In the genomic region with DNA sequence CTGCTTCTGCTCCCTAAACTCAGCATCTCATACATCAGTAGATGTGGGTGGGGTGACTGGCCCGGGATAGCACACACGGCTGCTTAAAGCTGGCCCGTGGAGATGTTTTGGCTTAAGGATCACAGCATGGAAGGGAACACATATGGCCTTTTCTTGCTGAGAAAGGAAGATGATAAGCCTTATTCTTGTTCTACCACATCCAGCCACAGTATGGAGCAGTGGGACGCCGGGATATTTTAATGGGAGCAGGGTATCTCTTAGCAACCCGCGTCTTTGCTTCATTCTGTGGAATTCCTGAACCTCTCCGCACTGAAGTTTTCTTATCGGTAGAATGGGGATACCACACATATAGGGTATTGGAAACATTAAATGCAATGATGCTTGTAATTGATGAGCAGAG, we compare ENCODE assay signal across 15 cellular contexts.
"Had no signal": no experiment of that assay in that cellular context is flagged by ENCODE, and none has a peak within 500 bp of the region (broad histone marks: within the 10 kb centered on the region; RNA-seq: fewer than 3 reads in every experiment).

No MANE protein-coding gene starts in this region.

- H3K9me3 ChIP-seq: adrenal gland, gastroesophageal sphincter, pancreas, stomach, testis had no signal

- H3K36me3 ChIP-seq: adrenal gland, gastroesophageal sphincter, pancreas, stomach had no signal

- H3K27me3 ChIP-seq: adrenal gland, gastroesophageal sphincter, pancreas, stomach, testis had no signal

- H3K27ac ChIP-seq: adrenal gland, gastroesophageal sphincter, pancreas, stomach, testis had no signal

- H3K4me3 ChIP-seq: adrenal gland, gastroesophageal sphincter, pancreas, stomach, testis had no signal

- H3K27ac Mint-ChIP-seq: activated CD4-positive, alpha-beta memory T cell treated with anti-CD3 and anti-CD28 coated beads for 36 hours; activated CD4-positive, alpha-beta T cell treated with anti-CD3 and anti-CD28 coated beads for 36 hours; activated CD8-positive, alpha-beta memory T cell treated with anti-CD3 and anti-CD28 coated beads, Interleukin-2, amount 10 ng/mL, durations not matched to agents 7 days and 5 days; dendritic cell treated with granulocyte-macrophage colony-stimulating factor and Interleukin-4, amounts not matched to agents 40 ng/mL and 50 ng/mL, for 4 days; effector memory CD8-positive, alpha-beta T cell had no signal

- H3K9me3 Mint-ChIP-seq: activated CD4-positive, alpha-beta memory T cell treated with anti-CD3 and anti-CD28 coated beads for 36 hours; dendritic cell treated with granulocyte-macrophage colony-stimulating factor and Interleukin-4, amounts not matched to agents 40 ng/mL and 50 ng/mL, for 4 days; effector memory CD8-positive, alpha-beta T cell had no signal

- H3K4me1 ChIP-seq: pancreas, testis had no signal

- DNase-seq: activated CD4-positive, alpha-beta memory T cell treated with anti-CD3 and anti-CD28 coated beads for 36 hours; activated CD4-positive, alpha-beta T cell treated with anti-CD3 and anti-CD28 coated beads for 36 hours; activated CD8-positive, alpha-beta memory T cell treated with anti-CD3 and anti-CD28 coated beads, Interleukin-2, amount 10 ng/mL, durations not matched to agents 7 days and 5 days; activated naive CD4-positive, alpha-beta T cell treated with anti-CD3 and anti-CD28 coated beads, Interleukin-2, amount 50 U/mL, for 16 hours; activated T-cell treated with anti-CD3 and anti-CD28 coated beads, Interleukin-2, amount 50 U/mL, for 1 hour; adrenal gland; effector memory CD8-positive, alpha-beta T cell; islet precursor cell; pancreas; stimulated activated CD4-positive, alpha-beta T cell treated with anti-CD3 and anti-CD28 coated beads, Interleukin-1b, Interleukin-23, amount 100 ng/mL, for 48 hours; stomach; testis had no signal

- H3K4me3 Mint-ChIP-seq: activated CD4-positive, alpha-beta memory T cell treated with anti-CD3 and anti-CD28 coated beads for 36 hours; activated CD4-positive, alpha-beta T cell treated with anti-CD3 and anti-CD28 coated beads for 36 hours; activated CD8-positive, alpha-beta memory T cell treated with anti-CD3 and anti-CD28 coated beads, Interleukin-2, amount 10 ng/mL, durations not matched to agents 7 days and 5 days; dendritic cell treated with granulocyte-macrophage colony-stimulating factor and Interleukin-4, amounts not matched to agents 40 ng/mL and 50 ng/mL, for 4 days; effector memory CD8-positive, alpha-beta T cell had no signal

- H3K36me3 Mint-ChIP-seq: activated CD4-positive, alpha-beta memory T cell treated with anti-CD3 and anti-CD28 coated beads for 36 hours; activated CD8-positive, alpha-beta memory T cell treated with anti-CD3 and anti-CD28 coated beads, Interleukin-2, amount 10 ng/mL, durations not matched to agents 7 days and 5 days had no signal

- ATAC-seq: activated CD4-positive, alpha-beta T cell treated with anti-CD3 and anti-CD28 coated beads for 36 hours; activated CD8-positive, alpha-beta memory T cell treated with anti-CD3 and anti-CD28 coated beads, Interleukin-2, amount 10 ng/mL, durations not matched to agents 7 days and 5 days; effector memory CD8-positive, alpha-beta T cell; gastroesophageal sphincter; left lobe of liver; pancreas had no signal
